In the genomic region with DNA sequence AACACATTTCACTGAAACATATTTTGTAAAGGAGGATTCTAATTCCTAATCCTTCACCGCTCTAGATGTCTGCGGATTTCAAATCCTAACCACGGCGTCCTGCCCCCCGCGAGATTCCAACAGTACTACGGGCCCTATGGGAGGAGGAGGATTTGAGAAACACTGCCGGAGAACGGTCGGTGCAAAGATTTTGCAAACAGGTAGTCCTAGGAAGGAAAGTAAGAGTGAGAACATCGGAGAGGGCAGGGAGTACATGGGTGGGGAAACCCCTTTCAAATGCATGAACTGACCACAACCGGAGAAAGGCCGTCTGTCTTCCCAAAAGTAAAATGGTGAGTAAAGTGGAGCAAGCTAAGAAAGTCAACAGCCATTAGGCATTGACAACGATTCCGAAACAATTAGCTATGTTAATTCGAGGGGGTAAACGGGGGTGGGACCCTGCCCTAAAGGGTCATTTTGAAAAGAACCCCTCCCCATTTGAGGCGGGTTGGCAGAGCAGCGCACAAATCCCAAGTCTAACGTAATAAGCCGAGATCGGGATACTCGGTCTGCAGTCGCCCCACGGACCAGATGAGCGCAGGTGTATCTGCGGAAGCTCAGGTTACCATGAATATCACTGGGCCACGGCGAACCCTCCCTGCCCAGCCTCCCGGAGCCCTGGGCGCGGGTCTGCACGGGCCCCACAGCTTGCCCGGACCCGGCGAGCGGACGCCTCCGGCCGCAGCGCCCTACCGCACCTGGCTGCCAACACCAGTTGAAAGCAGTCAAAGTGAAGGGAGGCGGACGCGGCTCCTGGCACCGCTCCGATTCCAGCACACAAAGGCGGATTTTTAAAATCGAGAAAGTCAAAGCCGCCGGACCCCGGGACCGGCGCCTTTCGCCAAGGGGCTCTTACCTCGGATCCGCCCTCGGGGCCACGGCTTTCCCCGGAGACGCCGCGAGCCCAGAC, we compare ENCODE assay signal across 8 cellular contexts. TPM values are rescaled to one million over a fixed set of nuclear protein-coding genes. Genes with fewer than 3 reads are reported as not detected.
DNase-seq lines count a peak whose midpoint lies in the region; TF ChIP-seq lines count a peak whose summit lies in the region.

No MANE protein-coding gene starts in this region.

- peaks cover 5% of the 10 kb centered on the region for H3K9me3 Mint-ChIP-seq in mesothelial cell of epicardium

- peaks cover 8% of the 10 kb centered on the region for H3K27me3 Mint-ChIP-seq in mesothelial cell of epicardium (ENCODE audit: low read depth)

- no peaks in the 10 kb centered on the region for H3K79me2 ChIP-seq in MM.1S (ENCODE audit: low read length)

- H3K9ac ChIP-seq in MM.1S (ENCODE audit: low read length): peak overlapping the region; percentile 55; the same call in 1 of the 2 replicates

- peaks cover 4% of the 10 kb centered on the region for H3K36me3 Mint-ChIP-seq in mesothelial cell of epicardium

- H3K27ac ChIP-seq in MM.1S (ENCODE audit: low read length) (peak overlapping the region; percentile 50; the same call in 1 of the 2 replicates), thymus (ENCODE audit: low read depth) (peak overlapping the region; percentile 50)

- H3K27me3 ChIP-seq in MM.1S (replicated peaks; ENCODE audit: insufficient read depth, low read length) (peaks cover 16% of the 10 kb centered on the region), thymus (ENCODE audit: control insufficient read depth, insufficient read depth) (peaks cover 12% of the 10 kb centered on the region)

- peaks cover 21% of the 10 kb centered on the region for H3K4me1 Mint-ChIP-seq in mesothelial cell of epicardium

- H3K4me1 ChIP-seq in MM.1S (ENCODE audit: low read length) (no peaks in the 10 kb centered on the region), thymus (ENCODE audit: control insufficient read depth, insufficient read depth, low read length) (peaks cover 6% of the 10 kb centered on the region)

- H3K27ac Mint-ChIP-seq in mesothelial cell of epicardium: peak overlapping the region; percentile 77

- H3K9me3 ChIP-seq in MM.1S (replicated peaks; ENCODE audit: insufficient read depth, low read length) (no peaks in the 10 kb centered on the region), thymus (ENCODE audit: control insufficient read depth) (no peaks in the 10 kb centered on the region)

- DNase-seq in NCI-H524 (lab: John Stamatoyannopoulos, UW) (peak; percentile 38 to 68), NCI-H524 treated with DMSO at 0.1 percent for 48 hours (lab: John Stamatoyannopoulos, UW) (no peak), HFF-Myc (ENCODE audit: extremely low read depth, low read depth) (no peak), MM.1S (peak; percentile 49), epithelial cell of esophagus (ENCODE audit: low read depth) (peak; percentile 50), mesothelial cell of epicardium (ENCODE audit: low spot score in 2 of 2, unreplicated experiment in 2 of 2) (peak; percentile 29 to 40)

- WGBS in thymus: 2% methylated on average over 63 of the region's 63 CpGs

- no peaks in the 10 kb centered on the region for H3K36me3 ChIP-seq in MM.1S (replicated peaks; ENCODE audit: insufficient read depth, low read length)
- no peaks in the 10 kb centered on the region for H3K36me3 ChIP-seq in thymus (ENCODE audit: control insufficient read depth, insufficient read depth)

- peak overlapping the region; percentile 71 for H3K4me3 ChIP-seq in HFF-Myc (replicated peaks; ENCODE audit: low read depth, low read length)
- peak overlapping the region; percentile 89 for H3K4me3 ChIP-seq in MM.1S (ENCODE audit: low read length)
- H3K4me3 ChIP-seq in WI38 (ENCODE audit: low read depth, low read length): peak overlapping the region; percentile 76
- peak overlapping the region; percentile 70 for H3K4me3 ChIP-seq in epithelial cell of esophagus (ENCODE audit: low read length)
- peak overlapping the region; percentile 59 for H3K4me3 ChIP-seq in thymus (ENCODE audit: low read length)

- peak overlapping the region; percentile 76 for H2AFZ ChIP-seq in MM.1S (ENCODE audit: low read length)

- TF ChIP-seq CTCF in HFF-Myc (IDR thresholded peaks at IDR 0.05; ENCODE audit: low read depth, low read length, missing control alignments) (no peak), MM.1S (IDR thresholded peaks at IDR 0.05; ENCODE audit: low read length) (no peak), WI38 (IDR thresholded peaks at IDR 0.05; ENCODE audit: low read depth, low read length) (no peak), epithelial cell of esophagus (IDR thresholded peaks at IDR 0.05; ENCODE audit: insufficient read depth, low read depth, low read length, missing control alignments) (no peak), mesothelial cell of epicardium (IDR thresholded peaks at IDR 0.05; ENCODE audit: unreplicated experiment) (no peak)

- H3K4me2 ChIP-seq in MM.1S (ENCODE audit: low read depth, low read length): peak overlapping the region; percentile 91

- H3F3A ChIP-seq in MM.1S (ENCODE audit: insufficient read depth, low read length): peaks cover 7% of the 10 kb centered on the region; the same call in 1 of the 2 replicates

- no peaks in the 10 kb centered on the region for H3K9me2 ChIP-seq in MM.1S (replicated peaks; ENCODE audit: insufficient read depth, low read length)

- H3K4me3 Mint-ChIP-seq in mesothelial cell of epicardium: peak overlapping the region; percentile 84

- H4K20me1 ChIP-seq in MM.1S (ENCODE audit: insufficient read depth, low read length): no peaks in the 10 kb centered on the region

RNA-seq across cellular contexts. Expression of a gene that starts 0.6 kb away (rescaled TPM):
- 19.1 to 24.8 TPM (median 21.5 TPM) in 3 replicates for total RNA-seq in mesothelial cell of epicardium
- polyA plus RNA-seq in thymus: 9.2 TPM

Comparison
In these comparisons a context has a peak if more than half of its experiments do, and no peak if none do; other contexts are left out.
1. DNase-seq: peak in NCI-H524 (2 of 2), MM.1S (single experiment), epithelial cell of esophagus (single experiment) and mesothelial cell of epicardium (2 of 2); none in NCI-H524 treated with DMSO at 0.1 percent for 48 hours (single experiment) and HFF-Myc (single experiment).
2. Peak in every context shown above with its lines, with median percentiles within 50 percentile points of each other: H3K4me3 ChIP-seq.